Comparison of ENCODE assay signal across 1 cellular context in genomic region chr3:112995800-112996199, GRCh38.
TF ChIP-seq lines count a peak whose summit lies in the region.

No MANE protein-coding gene starts in this region.

TF ChIP-seq in A549, 52 proteins besides CTCF, POLR2A, EP300 and RAD21 (continued from another document):
- TF ChIP-seq HMGXB4 (CRISPR knock-in tag; IDR thresholded peaks at IDR 0.05; ENCODE audit: borderline replicate concordance) (no peak), NR3C1 (IDR thresholded peaks at IDR 0.05) (no peak), HOXB13 (CRISPR knock-in tag; IDR thresholded peaks at IDR 0.05; ENCODE audit: low read depth) (no peak), FOSL2 (IDR thresholded peaks at IDR 0.05) (no peak), FOSL2 (CRISPR knock-in tag; IDR thresholded peaks at IDR 0.05) (no peak), ZSCAN20 (CRISPR knock-in tag; IDR thresholded peaks at IDR 0.05) (no peak), POLR2AphosphoS2 (conservative IDR thresholded peaks at IDR 0.05; ENCODE audit: low read length) (no peak)
TF ChIP-seq in A549: peak in this region for 0.
